Comparison of ENCODE assay signal across 25 cellular contexts in genomic region chr1:26067432-26067911, GRCh38. TPM values are rescaled to one million over a fixed set of nuclear protein-coding genes. Genes with fewer than 3 reads are reported as not detected.
DNase-seq lines count a peak whose midpoint lies in the region; ATAC-seq and TF ChIP-seq lines count a peak whose summit lies in the region.
"Had no signal": no experiment of that assay in that cellular context is flagged by ENCODE, and none has a peak within 500 bp of the region (broad histone marks: within the 10 kb centered on the region; RNA-seq: fewer than 3 reads in every experiment).

Gene TRIM63, minus strand, starts transcription at chr1:26067630. Its CDS starts 136 bp downstream, at chr1:26067494.

- ATAC-seq in PC-3: no peak
- ATAC-seq in Right ventricle myocardium inferior: peak; percentile 65
- ATAC-seq: body of pancreas; HepG2; lower lobe of right lung; naive thymus-derived CD4-positive, alpha-beta T cell; stimulated activated naive CD8-positive, alpha-beta T cell treated with anti-CD3 and anti-CD28 coated beads, Interleukin-15, Interleukin-2, amounts not matched to agents 100 U/mL and 50 U/mL, for 24 hours had no signal

- H3K4me2 ChIP-seq in PC-3 (ENCODE audit: low read length): 0 out of 2 replicates have a peak within 1 kb of the TSS, but pooled peaks have one; percentile 26

- H3K9me2 ChIP-seq in PC-3 (replicated peaks; ENCODE audit: low read length): no peaks in the 10 kb centered on the region

- no peaks in the 10 kb centered on the region for H3F3A ChIP-seq in PC-3 (ENCODE audit: low read length, unreplicated experiment)

- no peak for TF ChIP-seq POLR2A in breast epithelium (IDR thresholded peaks at IDR 0.05)

- H3K4me1 ChIP-seq in PC-3 (ENCODE audit: insufficient read depth, low read length) (peaks cover 21% of the 10 kb centered on the region), breast epithelium (no peaks in the 10 kb centered on the region)
- H3K4me1 ChIP-seq: lower lobe of right lung, prostate gland had no signal

- H2AFZ ChIP-seq in PC-3 (ENCODE audit: low read length): no peak within 1 kb of the TSS

- CTCF ChIA-PET in PC-3 (lab: Charles Lee): no interaction called here

- no peaks in the 10 kb centered on the region for H3K79me2 ChIP-seq in PC-3 (ENCODE audit: low read length)

- no peak within 1 kb of the TSS for H3K9ac ChIP-seq in PC-3 (ENCODE audit: low read length)

- TF ChIP-seq CTCF in PC-3 (conservative IDR thresholded peaks at IDR 0.05; ENCODE audit: low read depth, low read length) (no peak), breast epithelium (IDR thresholded peaks at IDR 0.05) (no peak)

- H3K27ac ChIP-seq in PC-3 (ENCODE audit: low read length) (peak within 1 kb of the TSS; percentile 52), breast epithelium (no peak within 1 kb of the TSS)
- H3K27ac ChIP-seq: lower lobe of right lung, prostate gland had no signal

- H4K20me1 ChIP-seq in PC-3 (ENCODE audit: low read length): no peaks in the 10 kb centered on the region

- intact Hi-C loops in PC-3 (cut with micrococcal nuclease): no loop called here
- intact Hi-C loops in Right ventricle myocardium inferior (cut with DNase I): loop anchor here (1.0 to 2.0 kb wide), 3 partner anchors 17 to 31 kb away; no protein-coding TSS in a partner anchor
- intact Hi-C loops in breast epithelium (cut with DNase I; ENCODE audit: low total_unique reads): no loop called here
- intact Hi-C loops in posterior vena cava (cut with DNase I): no loop called here

- no peak for DNase-seq in PC-3
- DNase-seq in Right ventricle myocardium inferior (ENCODE audit: missing footprints): no peak
- peak; percentile 90 for DNase-seq in myocyte (ENCODE audit: low read depth)
- peak; percentile 18 for DNase-seq in stromal cell of bone marrow (ENCODE audit: low read depth)
- no peak for DNase-seq in breast epithelium (ENCODE audit: low spot score in 2 of 2)
- no peak for DNase-seq in stimulated activated CD4-positive, alpha-beta T cell treated with anti-CD3 and anti-CD28 coated beads, Interleukin-4, amount 100 ng/mL, for 24 hours
- no peak for DNase-seq in NOMO-1 treated with DMSO at 0.1 percent for 48 hours (lab: John Stamatoyannopoulos, UW; ENCODE audit: unreplicated experiment)
- DNase-seq in posterior vena cava (ENCODE audit: low spot score): no peak
- DNase-seq: activated CD4-positive, CD25-positive, alpha-beta regulatory T cell; COR-L47; immature natural killer cell; lower lobe of right lung; naive thymus-derived CD4-positive, alpha-beta T cell; NCI-H1694 treated with DMSO at 0.1 percent for 48 hours; SHP77 treated with DMSO at 0.1 percent for 48 hours; stimulated activated naive CD8-positive, alpha-beta T cell treated with anti-CD3 and anti-CD28 coated beads, Interleukin-15, Interleukin-2, amounts not matched to agents 100 U/mL and 50 U/mL, for 24 hours had no signal

- BruUV-seq in PC-3 (replicated peaks; lab: Mats Ljungman, UMichigan): no TSS peak

- H3K36me3 ChIP-seq in PC-3 (ENCODE audit: low read depth, low read length) (no peaks in the 10 kb centered on the region), breast epithelium (no peaks in the 10 kb centered on the region)
- H3K36me3 ChIP-seq: lower lobe of right lung, prostate gland had no signal

- no peak within 1 kb of the TSS for H3K4me3 ChIP-seq in PC-3 (ENCODE audit: low read length)
- H3K4me3 ChIP-seq in breast epithelium: peak within 1 kb of the TSS in 1 of 3 donors; percentile 5
- H3K4me3 ChIP-seq: body of pancreas, lower lobe of right lung, prostate gland had no signal

- POLR2A ChIA-PET in PC-3 (lab: Charles Lee; ENCODE audit: unreplicated experiment): no interaction called here

- H3K27me3 ChIP-seq in PC-3 (ENCODE audit: low read length) (no peaks in the 10 kb centered on the region), breast epithelium (no peaks in the 10 kb centered on the region)
- H3K27me3 ChIP-seq: body of pancreas had no signal

- H3K9me3 ChIP-seq in PC-3 (ENCODE audit: low read length) (no peaks in the 10 kb centered on the region), breast epithelium (no peaks in the 10 kb centered on the region)
- H3K9me3 ChIP-seq: body of pancreas, lower lobe of right lung, prostate gland had no signal

RNA-seq across cellular contexts. Expression of gene TRIM63, which starts in this region (rescaled TPM):
- total RNA-seq in PC-3 (2014; rRNA removed) (not detected in 2 replicates), Right ventricle myocardium inferior (212 TPM), myocyte (18.6 and 26.2 TPM in 2 replicates), breast epithelium (1 to 10 TPM in 2 of 3 donors, not detected in 1; 2.2 to 4.0 TPM), posterior vena cava (1 to 10 TPM in 1 of 2 donors, under 1 TPM in 1; 0.29 to 1.2 TPM)
- 9.7 TPM for polyA plus RNA-seq in myocyte (2012)
- total RNA-seq: activated CD8-positive, alpha-beta memory T cell treated with anti-CD3 and anti-CD28 coated beads for 36 hours; body of pancreas; epithelial cell of proximal tubule; glomerular endothelial cell; H4; HepG2; MCF 10A; naive thymus-derived CD4-positive, alpha-beta T cell; NCI-H460 had no signal
- polyA plus RNA-seq: HepG2; naive thymus-derived CD4-positive, alpha-beta T cell had no signal

Comparison
In these comparisons a context has a peak if more than half of its experiments do, and no peak if none do; other contexts are left out.
1. DNase-seq: peak in myocyte (single experiment) and stromal cell of bone marrow (single experiment); none in PC-3 (single experiment), Right ventricle myocardium inferior (single experiment), breast epithelium (0 of 2), stimulated activated CD4-positive, alpha-beta T cell treated with anti-CD3 and anti-CD28 coated beads, Interleukin-4, amount 100 ng/mL, for 24 hours (single experiment), NOMO-1 treated with DMSO at 0.1 percent for 48 hours (single experiment) and posterior vena cava (single experiment).